In the genomic region with DNA sequence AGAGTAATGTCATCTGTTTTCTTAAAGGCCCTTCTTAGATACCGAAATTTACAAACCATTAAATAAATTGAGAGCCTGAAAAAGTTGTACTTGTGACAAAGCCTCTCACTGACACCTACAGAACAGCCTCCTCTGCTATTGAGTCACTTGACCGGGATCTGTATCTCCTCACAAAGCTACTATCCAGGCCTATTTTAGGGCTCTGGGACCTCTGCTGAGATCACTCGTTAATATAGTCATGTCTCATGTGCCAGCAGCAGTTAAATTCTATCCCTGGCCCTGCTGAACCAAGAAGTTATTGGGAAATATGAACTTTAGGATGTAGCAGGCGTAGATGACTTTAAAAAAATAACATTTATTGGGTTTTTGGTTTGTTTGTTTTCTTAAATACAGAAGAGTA, we compare ENCODE assay signal across 19 cellular contexts. TPM values are rescaled to one million over a fixed set of nuclear protein-coding genes. Genes with fewer than 3 reads are reported as not detected.
DNase-seq lines count a peak whose midpoint lies in the region; ATAC-seq and TF ChIP-seq lines count a peak whose summit lies in the region.
"Had no signal": no experiment of that assay in that cellular context is flagged by ENCODE, and none has a peak within 500 bp of the region (broad histone marks: within the 10 kb centered on the region; RNA-seq: fewer than 3 reads in every experiment).

No MANE protein-coding gene starts in this region.

- peaks cover 9% of the 10 kb centered on the region for H3K4me1 Mint-ChIP-seq in CD8-positive, alpha-beta T cell (ENCODE audit: low read depth)
- H3K4me1 Mint-ChIP-seq in T-cell (peaks cover 0 to 3% (median 0%) of the 10 kb centered on the region in 3 donors), type B pancreatic cell (ENCODE audit: unreplicated experiment) (no peaks in the 10 kb centered on the region)

- TF ChIP-seq POLR2A in sigmoid colon (IDR thresholded peaks at IDR 0.05) = no peak

- H3K36me3 ChIP-seq in CD8-positive, alpha-beta T cell (ENCODE audit: insufficient read depth, low read length) = peaks cover 67% of the 10 kb centered on the region
- peaks cover 12 to 82% (median 29%) of the 10 kb centered on the region in 4 donors for H3K36me3 ChIP-seq in sigmoid colon

- H3K4me1 ChIP-seq in CD8-positive, alpha-beta T cell (ENCODE audit: insufficient read depth, low read length) = no peaks in the 10 kb centered on the region
- peaks cover 0 to 41% (median 17%) of the 10 kb centered on the region in 4 donors for H3K4me1 ChIP-seq in sigmoid colon

- H3K4me3 ChIP-seq in CD8-positive, alpha-beta T cell (ENCODE audit: low read depth, low read length) = no peak overlapping the region
- H3K4me3 ChIP-seq in sigmoid colon = no peak overlapping the region
- H3K4me3 ChIP-seq: MG63, PC-9 had no signal

- CTCF ChIA-PET in CD8-positive, alpha-beta T cell (lab: Charles Lee) = no interaction called here
- CTCF ChIA-PET in T-cell (lab: Charles Lee) = no interaction called here

- TF ChIP-seq CTCF in CD8-positive, alpha-beta T cell (IDR thresholded peaks at IDR 0.05) = no peak
- TF ChIP-seq CTCF in sigmoid colon (IDR thresholded peaks at IDR 0.05) (no peak), type B pancreatic cell (conservative IDR thresholded peaks at IDR 0.05) (no peak)

- no peaks in the 10 kb centered on the region for H3K9me3 ChIP-seq in CD8-positive, alpha-beta T cell (ENCODE audit: low read length)
- no peaks in the 10 kb centered on the region for H3K9me3 ChIP-seq in sigmoid colon
- H3K9me3 ChIP-seq: MG63 had no signal

- no peaks in the 10 kb centered on the region for H3K27me3 Mint-ChIP-seq in CD8-positive, alpha-beta T cell (ENCODE audit: low read depth)
- H3K27me3 Mint-ChIP-seq in T-cell (no peaks in the 10 kb centered on the region), type B pancreatic cell (no peaks in the 10 kb centered on the region)

- POLR2A ChIA-PET in CD8-positive, alpha-beta T cell (lab: Charles Lee) = no interaction called here
- POLR2A ChIA-PET in T-cell (lab: Charles Lee) = no interaction called here

- 92% methylated on average over 4 of the region's 4 CpGs for WGBS in sigmoid colon, 2 donors

- no peak overlapping the region for H3K4me3 Mint-ChIP-seq in CD8-positive, alpha-beta T cell
- H3K4me3 Mint-ChIP-seq in T-cell (no peak overlapping the region), type B pancreatic cell (no peak overlapping the region)

- H3K27ac ChIP-seq in CD8-positive, alpha-beta T cell (ENCODE audit: low read depth, low read length) = no peak overlapping the region
- peak overlapping the region in 3 of 4 donors; percentile 58 to 77 (median 72) for H3K27ac ChIP-seq in sigmoid colon
- H3K27ac ChIP-seq: PC-9 had no signal

- H3K27me3 ChIP-seq in CD8-positive, alpha-beta T cell (ENCODE audit: insufficient read depth, low read length) = no peaks in the 10 kb centered on the region
- H3K27me3 ChIP-seq in sigmoid colon = no peaks in the 10 kb centered on the region
- H3K27me3 ChIP-seq: MG63 had no signal

- no peak for DNase-seq in CD8-positive, alpha-beta T cell
- DNase-seq in T-cell (no peak), left ventricle myocardium superior (no peak), sigmoid colon (peak; percentile 64), DMS 273 (lab: John Stamatoyannopoulos, UW; ENCODE audit: unreplicated experiment) (no peak), type B pancreatic cell (ENCODE audit: extremely low spot score, unreplicated experiment) (no peak), DMS 273 treated with DMSO at 0.1 percent for 48 hours (lab: John Stamatoyannopoulos, UW) (no peak)
- DNase-seq: C1 segment of cervical spinal cord, DMS153, EL, H7, IMR-90, Karpas-422, MG63, NCI-H1092, NCI-H146, NCI-H2081, NCI-H524, PC-9 had no signal

- H3K36me3 Mint-ChIP-seq in CD8-positive, alpha-beta T cell = peaks cover 91% of the 10 kb centered on the region
- H3K36me3 Mint-ChIP-seq in T-cell (peaks cover 76% of the 10 kb centered on the region), type B pancreatic cell (peaks cover 42% of the 10 kb centered on the region)

- peak overlapping the region; percentile 24 for H3K27ac Mint-ChIP-seq in CD8-positive, alpha-beta T cell
- peak overlapping the region; percentile 7 to 40 for H3K27ac Mint-ChIP-seq in T-cell
- H3K27ac Mint-ChIP-seq in type B pancreatic cell = no peak overlapping the region

- ATAC-seq in CD8-positive, alpha-beta T cell = no peak
- no peak for ATAC-seq in T-cell (replicated peaks in 1 of 4)
- ATAC-seq in left ventricle myocardium superior = peak; percentile 93

- TF ChIP-seq EP300 in sigmoid colon (IDR thresholded peaks at IDR 0.05) = peak in 2 of 4 donors; percentile 67

- intact Hi-C loops in CD8-positive, alpha-beta T cell (cut with DNase I, micrococcal nuclease) = no loop called here
- intact Hi-C loops in left ventricle myocardium superior (cut with micrococcal nuclease) (no loop called here), sigmoid colon (cut with DNase I) (no loop called here)

- no peaks in the 10 kb centered on the region for H3K9me3 Mint-ChIP-seq in CD8-positive, alpha-beta T cell
- H3K9me3 Mint-ChIP-seq in T-cell (no peaks in the 10 kb centered on the region), type B pancreatic cell (no peaks in the 10 kb centered on the region)

RNA-seq across cellular contexts. Expression of a gene that starts 31.1 kb away (rescaled TPM):
- 10 to 100 TPM; 45.5 to 48.7 TPM for total RNA-seq in CD8-positive, alpha-beta T cell
- total RNA-seq in T-cell = 10 to 100 TPM; 61.0 to 70.8 (median 66.2) TPM
- total RNA-seq in left ventricle myocardium superior = 41.2 TPM
- 10 to 100 TPM; 46.0 to 59.6 (median 53.5) TPM for total RNA-seq in sigmoid colon
- polyA plus RNA-seq in sigmoid colon = 10 to 100 TPM; 11.4 to 17.4 (median 12.7) TPM
- total RNA-seq in type B pancreatic cell (ENCODE audit: low replicate concordance) = 43.6 and 51.5 TPM in 2 replicates
